ENCODE assay signal across 25 cellular contexts in genomic region chr7:120186688-120187087, GRCh38.
"Had no signal": no experiment of that assay in that cellular context is flagged by ENCODE, and none has a peak within 500 bp of the region (broad histone marks: within the 10 kb centered on the region; RNA-seq: fewer than 3 reads in every experiment).

No MANE protein-coding gene starts in this region.

- H3K4me1 ChIP-seq: left lung, lower lobe of right lung, right atrium auricular region, stomach, testis, thyroid gland, transverse colon, upper lobe of left lung, vagina had no signal

- H3K4me3 ChIP-seq: left lung, lower lobe of right lung, ovary, right atrium auricular region, skin epidermis, stomach, testis, thyroid gland, transverse colon, upper lobe of left lung, vagina had no signal

- H3K27ac ChIP-seq: left lung, lower lobe of right lung, ovary, right atrium auricular region, skin epidermis, stomach, testis, thyroid gland, transverse colon, upper lobe of left lung, vagina had no signal

- H3K9me3 Mint-ChIP-seq: nephron progenitor cell; stimulated activated naive B cell treated with anti-CD40 and anti-IgM and Interleukin-4, amounts not matched to agents 10 μg/mL and 1 μg/mL and 100 μg/mL, for 72 hours had no signal

- H3K4me3 Mint-ChIP-seq: immature natural killer cell; naive thymus-derived CD8-positive, alpha-beta T cell; nephron progenitor cell; stimulated activated naive B cell treated with anti-CD40 and anti-IgM and Interleukin-4, amounts not matched to agents 10 μg/mL and 1 μg/mL and 100 μg/mL, for 72 hours had no signal

- H3K9me3 ChIP-seq: left lung, lower lobe of right lung, ovary, right atrium auricular region, stomach, testis, thyroid gland, transverse colon, upper lobe of left lung, vagina had no signal

- H3K27me3 ChIP-seq: left lung, ovary, right atrium auricular region, stomach, testis, thyroid gland, transverse colon, upper lobe of left lung, vagina had no signal

- H3K4me1 Mint-ChIP-seq: immature natural killer cell; naive thymus-derived CD8-positive, alpha-beta T cell; nephron progenitor cell; stimulated activated naive B cell treated with anti-CD40 and anti-IgM and Interleukin-4, amounts not matched to agents 10 μg/mL and 1 μg/mL and 100 μg/mL, for 72 hours had no signal

- H3K36me3 Mint-ChIP-seq: immature natural killer cell; naive thymus-derived CD8-positive, alpha-beta T cell; stimulated activated naive B cell treated with anti-CD40 and anti-IgM and Interleukin-4, amounts not matched to agents 10 μg/mL and 1 μg/mL and 100 μg/mL, for 72 hours had no signal

- H3K27me3 Mint-ChIP-seq: naive thymus-derived CD8-positive, alpha-beta T cell; progenitor cell of endocrine pancreas; stimulated activated naive B cell treated with anti-CD40 and anti-IgM and Interleukin-4, amounts not matched to agents 10 μg/mL and 1 μg/mL and 100 μg/mL, for 72 hours had no signal

- H3K36me3 ChIP-seq: left lung, lower lobe of right lung, ovary, right atrium auricular region, stomach, thyroid gland, transverse colon, upper lobe of left lung, vagina had no signal

- H3K27ac Mint-ChIP-seq: immature natural killer cell; naive thymus-derived CD8-positive, alpha-beta T cell; nephron progenitor cell; progenitor cell of endocrine pancreas; stimulated activated naive B cell treated with anti-CD40 and anti-IgM and Interleukin-4, amounts not matched to agents 10 μg/mL and 1 μg/mL and 100 μg/mL, for 72 hours had no signal

- DNase-seq: hypothalamus; immature natural killer cell; kidney; left colon; left lung; lower lobe of right lung; mammary epithelial cell; naive thymus-derived CD8-positive, alpha-beta T cell; nephron progenitor cell; ovary; stimulated activated CD4-positive, alpha-beta T cell treated with anti-CD3 and anti-CD28 coated beads, Interleukin-12 subunit alpha, Interleukin-12 subunit beta, amount 100 ng/mL, for 4 hours; stimulated activated CD4-positive, alpha-beta T cell treated with anti-CD3 and anti-CD28 coated beads, Interleukin-15, amount 100 ng/mL, for 24 hours; stimulated activated CD4-positive, alpha-beta T cell treated with anti-CD3 and anti-CD28 coated beads, Interleukin-2, amount 100 ng/mL, for 24 hours; stimulated activated CD4-positive, alpha-beta T cell treated with anti-CD3 and anti-CD28 coated beads, Interleukin-4, amount 100 ng/mL, for 1 hour; stimulated activated naive B cell treated with anti-CD40 and anti-IgM and Interleukin-4, amounts not matched to agents 10 μg/mL and 1 μg/mL and 100 μg/mL, for 72 hours; stimulated activated naive CD8-positive, alpha-beta T cell treated with anti-CD3 and anti-CD28 coated beads, Interleukin-15, Interleukin-2, amounts not matched to agents 100 U/mL and 50 U/mL, for 24 hours; stomach; testis; thyroid gland; transverse colon; upper lobe of left lung had no signal
